In genomic region chr5:3994635-3995034, GRCh38 we compare ENCODE assay signal across 1 cellular context.
TF ChIP-seq lines count a peak whose summit lies in the region.

No MANE protein-coding gene starts in this region.

TF ChIP-seq in GM23338, 12 proteins besides CTCF, POLR2A, EP300 and RAD21 (continued from another document):
- TF ChIP-seq ZNF462 (CRISPR knock-in tag; IDR thresholded peaks at IDR 0.05) (no peak), JUNB (IDR thresholded peaks at IDR 0.05; ENCODE audit: unreplicated experiment) (no peak), ZNF114 (CRISPR knock-in tag; IDR thresholded peaks at IDR 0.05) (no peak), EZH2 (IDR thresholded peaks at IDR 0.05; ENCODE audit: low read depth, unreplicated experiment) (no peak), POLR2AphosphoS5 (IDR thresholded peaks at IDR 0.05; ENCODE audit: low read depth) (no peak), STAT1 (IDR thresholded peaks at IDR 0.05; ENCODE audit: unreplicated experiment) (no peak)
